In genomic region chr3:16140116-16140893, GRCh38 we compare ENCODE assay signal across 14 cellular contexts. TPM values are rescaled to one million over a fixed set of nuclear protein-coding genes. Genes with fewer than 3 reads are reported as not detected.
DNase-seq lines count a peak whose midpoint lies in the region; ATAC-seq and TF ChIP-seq lines count a peak whose summit lies in the region.
"Had no signal": no experiment of that assay in that cellular context is flagged by ENCODE, and none has a peak within 500 bp of the region (broad histone marks: within the 10 kb centered on the region; RNA-seq: fewer than 3 reads in every experiment).

No MANE protein-coding gene starts in this region.

- H3K4me3 ChIP-seq in ascending aorta (no peak overlapping the region), gastroesophageal sphincter (no peak overlapping the region)
- H3K4me3 ChIP-seq: BLaER1, cardiac muscle cell had no signal

- no peak for TF ChIP-seq EP300 in gastroesophageal sphincter (IDR thresholded peaks at IDR 0.05)

- H3K9me3 ChIP-seq in ascending aorta (no peaks in the 10 kb centered on the region), gastroesophageal sphincter (peaks cover 0 to 3% (median 0%) of the 10 kb centered on the region in 3 donors)

- TF ChIP-seq CTCF in ascending aorta (IDR thresholded peaks at IDR 0.05) (no peak), gastroesophageal sphincter (IDR thresholded peaks at IDR 0.05) (no peak), endothelial cell (IDR thresholded peaks at IDR 0.05; ENCODE audit: unreplicated experiment) (no peak)

- H3K36me3 ChIP-seq in ascending aorta (no peaks in the 10 kb centered on the region), gastroesophageal sphincter (no peaks in the 10 kb centered on the region)
- H3K36me3 ChIP-seq: BLaER1, cardiac muscle cell had no signal

- no peak for TF ChIP-seq POLR2A in gastroesophageal sphincter (IDR thresholded peaks at IDR 0.05)

- no peaks in the 10 kb centered on the region for H3K27me3 ChIP-seq in ascending aorta
- no peaks in the 10 kb centered on the region for H3K27me3 ChIP-seq in gastroesophageal sphincter
- H3K27me3 ChIP-seq: BLaER1, cardiac muscle cell had no signal

- H3K4me1 ChIP-seq in ascending aorta (peaks cover 0 to 19% of the 10 kb centered on the region in 2 donors), gastroesophageal sphincter (peaks cover 0 to 15% (median 4%) of the 10 kb centered on the region in 3 donors)
- H3K4me1 ChIP-seq: BLaER1 had no signal

- H3K27ac ChIP-seq in ascending aorta (peak overlapping the region; percentile 79 to 80), gastroesophageal sphincter (peak overlapping the region in 3 of 4 donors; percentile 64 to 78 (median 78))
- H3K27ac ChIP-seq: BLaER1, cardiac muscle cell had no signal

- H3K36me3 Mint-ChIP-seq in endothelial cell (ENCODE audit: low read depth, unreplicated experiment), result peaks cover 8% of the 10 kb centered on the region

- ATAC-seq in gastroesophageal sphincter, result peak; percentile 79
- no peak for ATAC-seq in GM19023 (IDR thresholded peaks at IDR 0.05; ENCODE audit: unreplicated experiment)
- no peak for ATAC-seq in HG03469 (IDR thresholded peaks at IDR 0.05; ENCODE audit: unreplicated experiment)
- no peak for ATAC-seq in GM19395 (IDR thresholded peaks at IDR 0.05; ENCODE audit: unreplicated experiment)
- ATAC-seq: activated CD8-positive, alpha-beta T cell treated with anti-CD3 and anti-CD28 coated beads for 36 hours had no signal

- no peak overlapping the region for H3K27ac Mint-ChIP-seq in endothelial cell (ENCODE audit: unreplicated experiment)
- H3K27ac Mint-ChIP-seq: activated CD8-positive, alpha-beta T cell treated with anti-CD3 and anti-CD28 coated beads for 36 hours had no signal

- H3K4me3 Mint-ChIP-seq in endothelial cell (ENCODE audit: unreplicated experiment), result no peak overlapping the region
- H3K4me3 Mint-ChIP-seq: activated CD8-positive, alpha-beta T cell treated with anti-CD3 and anti-CD28 coated beads for 36 hours had no signal

- no peaks in the 10 kb centered on the region for H3K27me3 Mint-ChIP-seq in endothelial cell (ENCODE audit: unreplicated experiment)
- H3K27me3 Mint-ChIP-seq: activated CD8-positive, alpha-beta T cell treated with anti-CD3 and anti-CD28 coated beads for 36 hours had no signal

- peaks cover 9% of the 10 kb centered on the region for H3K9me3 Mint-ChIP-seq in endothelial cell (ENCODE audit: unreplicated experiment)

- 52 to 81% methylated on average over 4 to 5 of the region's 6 CpGs for WGBS in gastroesophageal sphincter (ENCODE audit: low coverage in 1 of 2), 2 donors

- no peaks in the 10 kb centered on the region for H3K4me1 Mint-ChIP-seq in endothelial cell (ENCODE audit: unreplicated experiment)

- DNase-seq in AG08396 (ENCODE audit: low spot score), result peak; percentile 49
- peak in 1 of 2 donors; percentile 81 for DNase-seq in ascending aorta (ENCODE audit: low spot score in 2 of 2)
- peak; percentile 96 for DNase-seq in pulmonary artery endothelial cell (ENCODE audit: low read depth, low spot score)
- DNase-seq in endothelial cell (ENCODE audit: low spot score), result no peak
- DNase-seq: activated CD8-positive, alpha-beta T cell treated with anti-CD3 and anti-CD28 coated beads for 36 hours; NCI-H187 treated with DMSO at 0.1 percent for 48 hours; SHP77 treated with DMSO at 0.1 percent for 48 hours had no signal

- intact Hi-C loops in ascending aorta (cut with DNase I), result no loop called here

RNA-seq across cellular contexts. Expression of gene GALNT15, which starts 34.2 kb away (rescaled TPM):
- total RNA-seq in ascending aorta (222 TPM), gastroesophageal sphincter (100 to 1,000 TPM in 3 of 4 donors, 10 to 100 TPM in 1; 75.4 to 297 (median 134) TPM), pulmonary artery endothelial cell (18.8 and 97.1 TPM in 2 replicates), endothelial cell (ENCODE audit: unreplicated experiment) (0.08 TPM)
- total RNA-seq: activated CD8-positive, alpha-beta T cell treated with anti-CD3 and anti-CD28 coated beads for 36 hours; H1 had no signal

Comparison
In these comparisons a context has a peak if more than half of its experiments do, and no peak if none do; other contexts are left out.
1. RNA of gene GALNT15, which starts 34.2 kb away (total RNA-seq): 222 TPM in ascending aorta (single experiment), 75.4 to 297 TPM in gastroesophageal sphincter and 18.8 to 97.1 TPM in pulmonary artery endothelial cell; 0.08 TPM in endothelial cell (single experiment); every median in the first group is over 10 times any median in the second.